8 cellular contexts compared by ENCODE assay signal in the genomic region with DNA sequence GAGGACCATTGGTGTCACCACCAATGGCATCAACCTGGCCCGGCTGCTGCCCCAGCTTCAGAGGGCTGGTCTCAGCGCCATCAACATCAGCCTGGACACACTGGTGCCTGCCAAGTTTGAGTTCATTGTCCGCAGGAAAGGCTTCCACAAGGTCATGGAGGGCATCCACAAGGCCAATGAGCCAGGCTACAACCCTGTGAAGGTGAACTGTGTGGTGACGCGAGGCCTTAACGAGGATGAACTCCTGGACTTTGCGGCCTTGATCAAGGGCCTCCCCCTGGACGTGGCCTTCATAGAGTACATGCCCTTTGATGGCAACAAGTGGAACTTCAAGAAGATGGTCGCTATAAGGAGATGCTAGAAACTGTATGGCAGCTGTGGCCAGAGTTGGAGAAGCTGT.
"Had no signal": no experiment of that assay in that cellular context is flagged by ENCODE, and none has a peak within 500 bp of the region (broad histone marks: within the 10 kb centered on the region; RNA-seq: fewer than 3 reads in every experiment).

No MANE protein-coding gene starts in this region.

- FAIRE-seq: H1, H54, K562 had no signal

- ATAC-seq: GM23338 had no signal

- DNase-seq: H9, HCEC 1CT, IMR-90, KG1 had no signal

- H3K4me3 ChIP-seq: GM23338, K562 had no signal
